21 cellular contexts compared by ENCODE assay signal in genomic region chr6:91566467-91566866, GRCh38.
"Had no signal": no experiment of that assay in that cellular context is flagged by ENCODE, and none has a peak within 500 bp of the region (broad histone marks: within the 10 kb centered on the region; RNA-seq: fewer than 3 reads in every experiment).

No MANE protein-coding gene starts in this region.

- H3K4me3 Mint-ChIP-seq: activated B cell treated with CpG ODN at 0.5 μM for 24 hours; activated CD4-positive, alpha-beta T cell treated with anti-CD3 and anti-CD28 coated beads for 36 hours; activated naive CD4-positive, alpha-beta T cell treated with anti-CD3 and anti-CD28 coated beads, Interleukin-2, amount 10 ng/mL, durations not matched to agents 7 days and 5 days; activated T-cell treated with anti-CD3 and anti-CD28 coated beads, Interleukin-2, amount 50 U/mL, for 72 hours; endodermal cell; naive thymus-derived CD4-positive, alpha-beta T cell; T-helper 17 cell had no signal

- H3K36me3 ChIP-seq: lower lobe of right lung, right atrium auricular region, upper lobe of left lung had no signal

- H3K36me3 Mint-ChIP-seq: activated naive CD4-positive, alpha-beta T cell treated with anti-CD3 and anti-CD28 coated beads, Interleukin-2, amount 10 ng/mL, durations not matched to agents 7 days and 5 days; naive thymus-derived CD4-positive, alpha-beta T cell had no signal

- H3K9me3 ChIP-seq: lower lobe of right lung, upper lobe of left lung had no signal

- ATAC-seq: activated CD4-positive, alpha-beta T cell treated with anti-CD3 and anti-CD28 coated beads for 36 hours; activated T-cell treated with anti-CD3 and anti-CD28 coated beads, Interleukin-2, amount 50 U/mL, for 72 hours; left lobe of liver; lower lobe of right lung; naive thymus-derived CD4-positive, alpha-beta T cell; stimulated activated naive CD8-positive, alpha-beta T cell treated with anti-CD3 and anti-CD28 coated beads, Interleukin-15, Interleukin-2, amounts not matched to agents 100 U/mL and 50 U/mL, for 24 hours; T-helper 17 cell had no signal

- DNase-seq: activated B cell treated with CpG ODN at 0.5 μM for 24 hours; activated CD4-positive, alpha-beta T cell treated with anti-CD3 and anti-CD28 coated beads for 36 hours; activated CD4-positive, alpha-beta T cell treated with anti-CD3 and anti-CD28 coated beads, Interleukin-2, amount 50 U/mL, for 4 hours; activated effector memory CD4-positive, alpha-beta T cell treated with anti-CD3 and anti-CD28 coated beads, Interleukin-2, amount 50 U/mL, for 16 hours; activated naive CD4-positive, alpha-beta T cell treated with anti-CD3 and anti-CD28 coated beads, Interleukin-2, amount 10 ng/mL, durations not matched to agents 7 days and 5 days; activated T-cell treated with anti-CD3 and anti-CD28 coated beads, Interleukin-2, amount 50 U/mL, for 72 hours; anterior cingulate cortex; cerebellar nuclear complex; cortex of kidney; endodermal cell; foreskin fibroblast; lower lobe of right lung; naive thymus-derived CD4-positive, alpha-beta T cell; stimulated activated CD4-positive, alpha-beta T cell treated with anti-CD3 and anti-CD28 coated beads, Interleukin-4, amount 100 ng/mL, for 4 hours; stimulated activated naive CD8-positive, alpha-beta T cell treated with anti-CD3 and anti-CD28 coated beads, Interleukin-15, Interleukin-2, amounts not matched to agents 100 U/mL and 50 U/mL, for 24 hours; T-helper 17 cell; upper lobe of left lung had no signal

- H3K27me3 ChIP-seq: right atrium auricular region, upper lobe of left lung had no signal

- H3K4me1 Mint-ChIP-seq: activated B cell treated with CpG ODN at 0.5 μM for 24 hours; activated CD4-positive, alpha-beta T cell treated with anti-CD3 and anti-CD28 coated beads for 36 hours; activated naive CD4-positive, alpha-beta T cell treated with anti-CD3 and anti-CD28 coated beads, Interleukin-2, amount 10 ng/mL, durations not matched to agents 7 days and 5 days; naive thymus-derived CD4-positive, alpha-beta T cell; T-helper 17 cell had no signal

- H3K4me1 ChIP-seq: lower lobe of right lung, right atrium auricular region, upper lobe of left lung had no signal

- H3K27me3 Mint-ChIP-seq: activated B cell treated with CpG ODN at 0.5 μM for 24 hours; activated CD4-positive, alpha-beta T cell treated with anti-CD3 and anti-CD28 coated beads for 36 hours; activated naive CD4-positive, alpha-beta T cell treated with anti-CD3 and anti-CD28 coated beads, Interleukin-2, amount 10 ng/mL, durations not matched to agents 7 days and 5 days; naive thymus-derived CD4-positive, alpha-beta T cell; progenitor cell of endocrine pancreas; T-helper 17 cell had no signal

- H3K4me3 ChIP-seq: lower lobe of right lung, right atrium auricular region, upper lobe of left lung had no signal

- H3K27ac Mint-ChIP-seq: activated B cell treated with CpG ODN at 0.5 μM for 24 hours; activated CD4-positive, alpha-beta T cell treated with anti-CD3 and anti-CD28 coated beads for 36 hours; activated naive CD4-positive, alpha-beta T cell treated with anti-CD3 and anti-CD28 coated beads, Interleukin-2, amount 10 ng/mL, durations not matched to agents 7 days and 5 days; activated T-cell treated with anti-CD3 and anti-CD28 coated beads, Interleukin-2, amount 50 U/mL, for 72 hours; endodermal cell; naive thymus-derived CD4-positive, alpha-beta T cell; progenitor cell of endocrine pancreas; T-helper 17 cell had no signal

- H3K9me3 Mint-ChIP-seq: activated B cell treated with CpG ODN at 0.5 μM for 24 hours, endodermal cell had no signal

- H3K27ac ChIP-seq: lower lobe of right lung, right atrium auricular region, upper lobe of left lung had no signal

- FAIRE-seq: bronchial epithelial cell had no signal
